ENCODE assay signal across 12 cellular contexts in the genomic region with DNA sequence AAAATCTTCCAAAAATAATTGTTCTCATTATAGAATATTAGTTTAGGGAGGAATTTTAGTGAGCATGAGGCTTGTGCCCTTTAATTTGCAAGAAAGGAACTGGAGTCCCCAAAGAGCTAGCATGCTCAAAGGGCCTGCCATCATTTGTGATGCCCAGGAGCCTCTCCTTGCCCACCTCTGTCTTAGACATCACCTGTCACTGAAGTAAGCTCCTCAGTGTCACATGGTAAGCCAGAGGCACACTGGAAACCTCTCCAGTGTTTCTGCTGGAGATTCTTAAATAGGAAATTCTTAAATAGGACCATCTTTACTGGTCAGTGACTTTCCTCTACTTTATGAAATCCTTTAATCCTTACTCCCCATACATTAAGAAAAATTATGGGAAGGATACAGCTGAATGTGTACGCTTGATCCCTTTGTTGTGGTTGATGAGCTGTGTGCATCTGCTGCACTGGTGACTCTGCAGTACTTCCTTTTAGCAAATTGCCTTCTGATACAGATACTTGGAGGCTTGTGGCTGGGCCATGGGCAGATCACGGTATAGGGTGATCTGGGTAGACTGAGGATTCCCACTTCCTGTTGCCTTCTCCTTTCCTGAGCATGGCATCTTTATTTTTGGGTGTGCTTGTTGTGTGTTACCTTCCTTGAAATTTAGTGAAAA.
DNase-seq lines count a peak whose midpoint lies in the region; ATAC-seq and TF ChIP-seq lines count a peak whose summit lies in the region.
"Had no signal": no experiment of that assay in that cellular context is flagged by ENCODE, and none has a peak within 500 bp of the region (broad histone marks: within the 10 kb centered on the region; RNA-seq: fewer than 3 reads in every experiment).

No MANE protein-coding gene starts in this region.

- DNase-seq in activated CD4-positive, alpha-beta T cell treated with anti-CD3 and anti-CD28 coated beads for 36 hours: peak; percentile 52
- no peak for DNase-seq in activated CD4-positive, alpha-beta T cell treated with anti-CD3 and anti-CD28 coated beads, Interleukin-2, amount 50 U/mL, for 1 hour
- peak; percentile 24 to 60 for DNase-seq in Kasumi-1 (lab: John Stamatoyannopoulos, UW)
- DNase-seq in activated naive CD8-positive, alpha-beta T cell treated with anti-CD3 and anti-CD28 coated beads, Interleukin-2, amount 10 ng/mL, durations not matched to agents 7 days and 5 days: no peak
- no peak for DNase-seq in natural killer cell treated with Interleukin-12 subunit alpha and Interleukin-12 subunit beta and Interleukin-15 and Interleukin-18, amount 100 ng/mL, for 72 hours (ENCODE audit: low spot score)
- DNase-seq in osteoblast (ENCODE audit: insufficient read length, low spot score, missing footprints): no peak
- DNase-seq in medulla oblongata (ENCODE audit: extremely low spot score): no peak
- DNase-seq in iPS-NIHi7 (ENCODE audit: extremely low spot score): no peak
- DNase-seq: activated CD4-positive, CD25-positive, alpha-beta regulatory T cell; NCI-H446 treated with DMSO at 0.1 percent for 48 hours; small intestine had no signal

- H2AFZ ChIP-seq in osteoblast (ENCODE audit: low read length): no peak overlapping the region

- CTCF ChIA-PET in activated CD4-positive, alpha-beta T cell treated with anti-CD3 and anti-CD28 coated beads for 36 hours (lab: Charles Lee): interaction anchor here (0.6 kb wide), 1 partner anchor 21 kb away, joined by 3 read pairs; no protein-coding TSS in a partner anchor

- no peak overlapping the region for H3K4me2 ChIP-seq in osteoblast (ENCODE audit: insufficient read depth, low read length)

- H3K4me3 Mint-ChIP-seq in activated CD4-positive, alpha-beta T cell treated with anti-CD3 and anti-CD28 coated beads for 36 hours: no peak overlapping the region
- H3K4me3 Mint-ChIP-seq in activated naive CD8-positive, alpha-beta T cell treated with anti-CD3 and anti-CD28 coated beads, Interleukin-2, amount 10 ng/mL, durations not matched to agents 7 days and 5 days: peak overlapping the region; percentile 60
- H3K4me3 Mint-ChIP-seq in natural killer cell treated with Interleukin-12 subunit alpha and Interleukin-12 subunit beta and Interleukin-15 and Interleukin-18, amount 100 ng/mL, for 72 hours: peak overlapping the region; percentile 23
- H3K4me3 Mint-ChIP-seq: type B pancreatic cell had no signal

- H3K4me3 ChIP-seq in osteoblast (ENCODE audit: insufficient read depth, low read length): no peak overlapping the region

- H3K4me1 ChIP-seq in osteoblast (ENCODE audit: insufficient read depth, low read length): peaks cover 4% of the 10 kb centered on the region

- no peak for TF ChIP-seq CTCF in osteoblast (IDR thresholded peaks at IDR 0.05; ENCODE audit: extremely low read depth, low read depth, low read length)

- H3K36me3 Mint-ChIP-seq in activated CD4-positive, alpha-beta T cell treated with anti-CD3 and anti-CD28 coated beads for 36 hours (ENCODE audit: low read depth): peaks cover 23% of the 10 kb centered on the region
- H3K36me3 Mint-ChIP-seq in activated naive CD8-positive, alpha-beta T cell treated with anti-CD3 and anti-CD28 coated beads, Interleukin-2, amount 10 ng/mL, durations not matched to agents 7 days and 5 days: peaks cover 29% of the 10 kb centered on the region
- H3K36me3 Mint-ChIP-seq in natural killer cell treated with Interleukin-12 subunit alpha and Interleukin-12 subunit beta and Interleukin-15 and Interleukin-18, amount 100 ng/mL, for 72 hours: no peaks in the 10 kb centered on the region

- H3K9me3 ChIP-seq in osteoblast (ENCODE audit: low read depth, low read length): no peaks in the 10 kb centered on the region

- no peaks in the 10 kb centered on the region for H3K36me3 ChIP-seq in osteoblast (ENCODE audit: insufficient read depth, low read length)

- H3K9me3 Mint-ChIP-seq in activated CD4-positive, alpha-beta T cell treated with anti-CD3 and anti-CD28 coated beads for 36 hours (ENCODE audit: low read depth): no peaks in the 10 kb centered on the region
- no peaks in the 10 kb centered on the region for H3K9me3 Mint-ChIP-seq in activated naive CD8-positive, alpha-beta T cell treated with anti-CD3 and anti-CD28 coated beads, Interleukin-2, amount 10 ng/mL, durations not matched to agents 7 days and 5 days
- H3K9me3 Mint-ChIP-seq in natural killer cell treated with Interleukin-12 subunit alpha and Interleukin-12 subunit beta and Interleukin-15 and Interleukin-18, amount 100 ng/mL, for 72 hours: no peaks in the 10 kb centered on the region
- H3K9me3 Mint-ChIP-seq: type B pancreatic cell had no signal

- ATAC-seq in activated CD4-positive, alpha-beta T cell treated with anti-CD3 and anti-CD28 coated beads for 36 hours: peak; percentile 81
- ATAC-seq in activated naive CD8-positive, alpha-beta T cell treated with anti-CD3 and anti-CD28 coated beads, Interleukin-2, amount 10 ng/mL, durations not matched to agents 7 days and 5 days (ENCODE audit: low read depth): peak; percentile 93
- ATAC-seq in natural killer cell treated with Interleukin-12 subunit alpha and Interleukin-12 subunit beta and Interleukin-15 and Interleukin-18, amount 100 ng/mL, for 72 hours: peak; percentile 32 to 60

- no peaks in the 10 kb centered on the region for H3K27me3 Mint-ChIP-seq in activated CD4-positive, alpha-beta T cell treated with anti-CD3 and anti-CD28 coated beads for 36 hours
- no peaks in the 10 kb centered on the region for H3K27me3 Mint-ChIP-seq in activated naive CD8-positive, alpha-beta T cell treated with anti-CD3 and anti-CD28 coated beads, Interleukin-2, amount 10 ng/mL, durations not matched to agents 7 days and 5 days
- no peaks in the 10 kb centered on the region for H3K27me3 Mint-ChIP-seq in natural killer cell treated with Interleukin-12 subunit alpha and Interleukin-12 subunit beta and Interleukin-15 and Interleukin-18, amount 100 ng/mL, for 72 hours
- H3K27me3 Mint-ChIP-seq: type B pancreatic cell had no signal

- peaks cover 3% of the 10 kb centered on the region for H3K79me2 ChIP-seq in osteoblast (ENCODE audit: insufficient read depth, low read length)

- no peak overlapping the region for H3K27ac ChIP-seq in osteoblast (ENCODE audit: low read depth, low read length)

- H3K27ac Mint-ChIP-seq in activated CD4-positive, alpha-beta T cell treated with anti-CD3 and anti-CD28 coated beads for 36 hours: peak overlapping the region; percentile 53
- H3K27ac Mint-ChIP-seq in activated naive CD8-positive, alpha-beta T cell treated with anti-CD3 and anti-CD28 coated beads, Interleukin-2, amount 10 ng/mL, durations not matched to agents 7 days and 5 days: peak overlapping the region; percentile 79
- peak overlapping the region; percentile 9 to 70 for H3K27ac Mint-ChIP-seq in natural killer cell treated with Interleukin-12 subunit alpha and Interleukin-12 subunit beta and Interleukin-15 and Interleukin-18, amount 100 ng/mL, for 72 hours
- H3K27ac Mint-ChIP-seq: type B pancreatic cell had no signal

- POLR2A ChIA-PET in activated CD4-positive, alpha-beta T cell treated with anti-CD3 and anti-CD28 coated beads for 36 hours (lab: Charles Lee): no interaction called here
- POLR2A ChIA-PET in activated naive CD8-positive, alpha-beta T cell treated with anti-CD3 and anti-CD28 coated beads, Interleukin-2, amount 10 ng/mL, durations not matched to agents 7 days and 5 days (lab: Charles Lee): interaction anchor here (0.7 to 1.2 kb wide), 3 partner anchors 15 to 95 kb away, joined by 3 to 9 read pairs (median 4); no protein-coding TSS in a partner anchor

- H3K4me1 Mint-ChIP-seq in activated CD4-positive, alpha-beta T cell treated with anti-CD3 and anti-CD28 coated beads for 36 hours: peaks cover 55% of the 10 kb centered on the region
- peaks cover 28% of the 10 kb centered on the region for H3K4me1 Mint-ChIP-seq in activated naive CD8-positive, alpha-beta T cell treated with anti-CD3 and anti-CD28 coated beads, Interleukin-2, amount 10 ng/mL, durations not matched to agents 7 days and 5 days
- H3K4me1 Mint-ChIP-seq in natural killer cell treated with Interleukin-12 subunit alpha and Interleukin-12 subunit beta and Interleukin-15 and Interleukin-18, amount 100 ng/mL, for 72 hours (ENCODE audit: low read depth in 2 of 2): peaks cover 38 to 41% of the 10 kb centered on the region in 2 donors

- H4K20me1 ChIP-seq in osteoblast (ENCODE audit: insufficient read depth, low read length): no peaks in the 10 kb centered on the region

- no peaks in the 10 kb centered on the region for H3K27me3 ChIP-seq in osteoblast (ENCODE audit: insufficient read depth, low read length)

- intact Hi-C loops in activated CD4-positive, alpha-beta T cell treated with anti-CD3 and anti-CD28 coated beads for 36 hours (cut with DNase I, micrococcal nuclease): loop anchor here (1.0 kb wide), 2 partner anchors 14 to 15 kb away; no protein-coding TSS in a partner anchor

Comparison
In these comparisons a context has a peak if more than half of its experiments do, and no peak if none do; other contexts are left out.
1. DNase-seq: peak in activated CD4-positive, alpha-beta T cell treated with anti-CD3 and anti-CD28 coated beads for 36 hours (single experiment) and Kasumi-1 (2 of 2); none in activated CD4-positive, alpha-beta T cell treated with anti-CD3 and anti-CD28 coated beads, Interleukin-2, amount 50 U/mL, for 1 hour (single experiment), activated naive CD8-positive, alpha-beta T cell treated with anti-CD3 and anti-CD28 coated beads, Interleukin-2, amount 10 ng/mL, durations not matched to agents 7 days and 5 days (single experiment), natural killer cell treated with Interleukin-12 subunit alpha and Interleukin-12 subunit beta and Interleukin-15 and Interleukin-18, amount 100 ng/mL, for 72 hours (single experiment), osteoblast (single experiment), medulla oblongata (single experiment) and iPS-NIHi7 (single experiment).
2. Peak in every context shown above with its lines, with median percentiles within 50 percentile points of each other: ATAC-seq and H3K27ac Mint-ChIP-seq.